Comparison of ENCODE assay signal across 15 cellular contexts in the genomic region with DNA sequence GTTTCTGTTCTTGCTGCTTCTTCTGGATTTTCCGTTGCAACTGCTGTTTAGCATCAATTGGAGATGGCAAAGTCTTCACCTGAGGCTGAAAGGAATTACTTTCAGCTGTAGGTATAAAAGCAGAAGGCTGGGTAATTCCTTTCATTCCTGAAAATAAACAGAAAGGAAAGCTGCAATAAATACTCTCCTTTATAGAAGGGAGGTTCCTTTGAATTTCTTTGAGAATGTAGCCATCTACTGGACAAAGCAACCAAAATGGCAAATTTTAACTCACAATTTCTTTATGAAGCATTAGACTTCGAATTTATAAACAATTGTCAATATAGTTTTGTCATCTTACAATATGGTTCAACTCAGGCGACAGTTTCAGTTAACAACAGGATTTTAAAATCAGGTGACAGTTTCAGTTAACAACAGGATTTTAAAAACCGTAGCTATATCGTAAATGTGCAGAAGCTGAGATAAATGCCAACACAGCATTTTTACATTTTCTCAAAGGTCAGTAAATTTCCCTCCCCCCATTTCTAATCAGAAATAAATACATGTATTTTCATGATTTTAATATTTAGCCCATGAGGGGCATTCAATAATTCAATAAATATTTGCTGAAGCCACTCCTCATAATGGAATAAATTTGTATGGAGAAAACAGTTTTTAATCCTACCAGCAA.
DNase-seq lines count a peak whose midpoint lies in the region; ATAC-seq and TF ChIP-seq lines count a peak whose summit lies in the region.
"Had no signal": no experiment of that assay in that cellular context is flagged by ENCODE, and none has a peak within 500 bp of the region (broad histone marks: within the 10 kb centered on the region; RNA-seq: fewer than 3 reads in every experiment).

No MANE protein-coding gene starts in this region.

- in situ Hi-C loops in gastrocnemius medialis (cut with MboI; ENCODE audit: low sequenced_read_pairs in 4 of 4) (no loop called here), HAP-1 (cut with MboI; ENCODE audit: low sequenced_read_pairs) (no loop called here)

- H3K4me3 ChIP-seq in gastrocnemius medialis, result peak overlapping the region in 1 of 4 donors; percentile 5
- no peak overlapping the region for H3K4me3 ChIP-seq in HAP-1
- H3K4me3 ChIP-seq: body of pancreas, GM23338, SJSA1 had no signal

- peaks cover 0 to 37% of the 10 kb centered on the region in 2 donors for H3K36me3 ChIP-seq in gastrocnemius medialis
- peaks cover 51% of the 10 kb centered on the region for H3K36me3 ChIP-seq in HAP-1 (replicated peaks)

- TF ChIP-seq POLR2A in gastrocnemius medialis (IDR thresholded peaks at IDR 0.05), result no peak

- H3K27ac ChIP-seq in gastrocnemius medialis, result peak overlapping the region; percentile 80 to 92 (median 86)
- H3K27ac ChIP-seq: 22Rv1, body of pancreas, SJSA1 had no signal

- DNase-seq in DMS53 (lab: John Stamatoyannopoulos, UW) (peak; percentile 1), DMS53 treated with DMSO at 0.1 percent for 48 hours (lab: John Stamatoyannopoulos, UW; ENCODE audit: unreplicated experiment) (no peak), OCI-M1 (lab: John Stamatoyannopoulos, UW) (peak; percentile 78), dedifferentiated amniotic fluid mesenchymal stem cell (ENCODE audit: extremely low spot score) (peak; percentile 17), gastrocnemius medialis (no peak), DMS114 treated with DMSO at 0.1 percent for 48 hours (lab: John Stamatoyannopoulos, UW; ENCODE audit: unreplicated experiment) (no peak), HAP-1 (ENCODE audit: low spot score in 2 of 2) (no peak)
- DNase-seq: activated CD8-positive, alpha-beta memory T cell treated with anti-CD3 and anti-CD28 coated beads for 24 hours; body of pancreas; DMS79; stimulated activated CD4-positive, alpha-beta T cell treated with anti-CD3 and anti-CD28 coated beads, Interleukin-4, amount 100 ng/mL, for 4 hours had no signal

- H3K27me3 ChIP-seq in gastrocnemius medialis (no peaks in the 10 kb centered on the region), HAP-1 (ENCODE audit: low read depth) (no peaks in the 10 kb centered on the region)
- H3K27me3 ChIP-seq: body of pancreas, SJSA1 had no signal

- H3K9me3 ChIP-seq in gastrocnemius medialis (no peaks in the 10 kb centered on the region), HAP-1 (no peaks in the 10 kb centered on the region)
- H3K9me3 ChIP-seq: body of pancreas, SJSA1 had no signal

- no peak for ATAC-seq in gastrocnemius medialis
- no peak for ATAC-seq in GM21786 (IDR thresholded peaks at IDR 0.05; ENCODE audit: unreplicated experiment)
- ATAC-seq: body of pancreas, GM23338 had no signal

- TF ChIP-seq CTCF in gastrocnemius medialis (IDR thresholded peaks at IDR 0.05 in 4 of 5, conservative IDR thresholded peaks at IDR 0.05 in 1 of 5), result peak in 2 of 5 experiments; percentile 8 to 13

- H3K4me1 ChIP-seq in gastrocnemius medialis, result peaks cover 43 to 51% of the 10 kb centered on the region in 2 donors
- no peaks in the 10 kb centered on the region for H3K4me1 ChIP-seq in HAP-1
- H3K4me1 ChIP-seq: SJSA1 had no signal

- intact Hi-C loops in gastrocnemius medialis (cut with DNase I; ENCODE audit: low total_unique reads), result loop anchor here (2.0 kb wide), 1 partner anchor 106 kb away; a partner anchor contains a TSS

Comparison
In these comparisons a context has a peak if more than half of its experiments do, and no peak if none do; other contexts are left out.
1. DNase-seq: peak in DMS53 (single experiment), OCI-M1 (single experiment) and dedifferentiated amniotic fluid mesenchymal stem cell (single experiment); none in DMS53 treated with DMSO at 0.1 percent for 48 hours (single experiment), gastrocnemius medialis (0 of 2), DMS114 treated with DMSO at 0.1 percent for 48 hours (single experiment) and HAP-1 (0 of 2).